ENCODE assay signal across 30 cellular contexts in genomic region chr7:134167250-134167649, GRCh38. TPM values are rescaled to one million over a fixed set of nuclear protein-coding genes. Genes with fewer than 3 reads are reported as not detected.
"Had no signal": no experiment of that assay in that cellular context is flagged by ENCODE, and none has a peak within 500 bp of the region (broad histone marks: within the 10 kb centered on the region; RNA-seq: fewer than 3 reads in every experiment).

No MANE protein-coding gene starts in this region.

- H3K36me3 ChIP-seq: ascending aorta, breast epithelium had no signal

- ATAC-seq: activated naive CD4-positive, alpha-beta T cell treated with anti-CD3 and anti-CD28 coated beads, Interleukin-2, amount 50 U/mL, for 72 hours; activated T-cell treated with anti-CD3 and anti-CD28 coated beads, Interleukin-2, amount 50 U/mL, for 72 hours; esophagus mucosa; WTC11 had no signal

- H3K27me3 Mint-ChIP-seq: activated CD4-positive, alpha-beta T cell treated with anti-CD3 and anti-CD28 coated beads, Interleukin-2, amount 10 ng/mL, durations not matched to agents 7 days and 5 days; activated naive CD4-positive, alpha-beta T cell treated with anti-CD3 and anti-CD28 coated beads, Interleukin-2, amount 10 ng/mL, durations not matched to agents 7 days and 5 days; activated T-cell treated with anti-CD3 and anti-CD28 coated beads, Interleukin-2, amount 50 U/mL, for 24 hours had no signal

- H3K9me3 ChIP-seq: ascending aorta, breast epithelium had no signal

- H3K4me3 ChIP-seq: ascending aorta, breast epithelium, coronary artery, dorsolateral prefrontal cortex had no signal

- H3K27ac Mint-ChIP-seq: activated CD4-positive, alpha-beta memory T cell treated with anti-CD3 and anti-CD28 coated beads, Interleukin-2, amount 10 ng/mL, durations not matched to agents 7 days and 5 days; activated CD4-positive, alpha-beta T cell treated with anti-CD3 and anti-CD28 coated beads, Interleukin-2, amount 10 ng/mL, durations not matched to agents 7 days and 5 days; activated naive CD4-positive, alpha-beta T cell treated with anti-CD3 and anti-CD28 coated beads, Interleukin-2, amount 10 ng/mL, durations not matched to agents 7 days and 5 days; activated naive CD4-positive, alpha-beta T cell treated with anti-CD3 and anti-CD28 coated beads, Interleukin-2, amount 50 U/mL, for 72 hours; activated naive CD8-positive, alpha-beta T cell treated with anti-CD3 and anti-CD28 coated beads, Interleukin-2, amount 10 ng/mL, durations not matched to agents 7 days and 5 days; activated T-cell treated with anti-CD3 and anti-CD28 coated beads, Interleukin-2, amount 50 U/mL, for 24 hours; activated T-cell treated with anti-CD3 and anti-CD28 coated beads, Interleukin-2, amount 50 U/mL, for 72 hours; brain; dendritic cell treated with granulocyte-macrophage colony-stimulating factor and Interleukin-4, amounts not matched to agents 40 ng/mL and 50 ng/mL, for 4 days; endodermal cell; WTC11 had no signal

- H3K4me1 Mint-ChIP-seq: activated CD4-positive, alpha-beta memory T cell treated with anti-CD3 and anti-CD28 coated beads, Interleukin-2, amount 10 ng/mL, durations not matched to agents 7 days and 5 days; activated CD4-positive, alpha-beta T cell treated with anti-CD3 and anti-CD28 coated beads, Interleukin-2, amount 10 ng/mL, durations not matched to agents 7 days and 5 days; activated naive CD4-positive, alpha-beta T cell treated with anti-CD3 and anti-CD28 coated beads, Interleukin-2, amount 10 ng/mL, durations not matched to agents 7 days and 5 days; activated naive CD8-positive, alpha-beta T cell treated with anti-CD3 and anti-CD28 coated beads, Interleukin-2, amount 10 ng/mL, durations not matched to agents 7 days and 5 days; brain; central memory CD8-positive, alpha-beta T cell; endodermal cell; WTC11 had no signal

- H3K27ac ChIP-seq: ascending aorta, breast epithelium, coronary artery, dorsolateral prefrontal cortex, VCaP had no signal

- H3K4me3 Mint-ChIP-seq: activated CD4-positive, alpha-beta memory T cell treated with anti-CD3 and anti-CD28 coated beads, Interleukin-2, amount 10 ng/mL, durations not matched to agents 7 days and 5 days; activated CD4-positive, alpha-beta T cell treated with anti-CD3 and anti-CD28 coated beads, Interleukin-2, amount 10 ng/mL, durations not matched to agents 7 days and 5 days; activated naive CD4-positive, alpha-beta T cell treated with anti-CD3 and anti-CD28 coated beads, Interleukin-2, amount 10 ng/mL, durations not matched to agents 7 days and 5 days; activated naive CD8-positive, alpha-beta T cell treated with anti-CD3 and anti-CD28 coated beads, Interleukin-2, amount 10 ng/mL, durations not matched to agents 7 days and 5 days; activated T-cell treated with anti-CD3 and anti-CD28 coated beads, Interleukin-2, amount 50 U/mL, for 24 hours; activated T-cell treated with anti-CD3 and anti-CD28 coated beads, Interleukin-2, amount 50 U/mL, for 72 hours; brain; central memory CD8-positive, alpha-beta T cell; dendritic cell treated with granulocyte-macrophage colony-stimulating factor and Interleukin-4, amounts not matched to agents 40 ng/mL and 50 ng/mL, for 4 days; endodermal cell; WTC11 had no signal

- H3K27me3 ChIP-seq: ascending aorta, breast epithelium, dorsolateral prefrontal cortex had no signal

- H3K9me3 Mint-ChIP-seq: activated CD4-positive, alpha-beta memory T cell treated with anti-CD3 and anti-CD28 coated beads, Interleukin-2, amount 10 ng/mL, durations not matched to agents 7 days and 5 days; activated CD4-positive, alpha-beta T cell treated with anti-CD3 and anti-CD28 coated beads, Interleukin-2, amount 10 ng/mL, durations not matched to agents 7 days and 5 days; activated naive CD4-positive, alpha-beta T cell treated with anti-CD3 and anti-CD28 coated beads, Interleukin-2, amount 10 ng/mL, durations not matched to agents 7 days and 5 days; activated naive CD4-positive, alpha-beta T cell treated with anti-CD3 and anti-CD28 coated beads, Interleukin-2, amount 50 U/mL, for 72 hours; activated naive CD8-positive, alpha-beta T cell treated with anti-CD3 and anti-CD28 coated beads, Interleukin-2, amount 10 ng/mL, durations not matched to agents 7 days and 5 days; activated T-cell treated with anti-CD3 and anti-CD28 coated beads, Interleukin-2, amount 50 U/mL, for 24 hours; activated T-cell treated with anti-CD3 and anti-CD28 coated beads, Interleukin-2, amount 50 U/mL, for 72 hours; brain; central memory CD8-positive, alpha-beta T cell; dendritic cell treated with granulocyte-macrophage colony-stimulating factor and Interleukin-4, amounts not matched to agents 40 ng/mL and 50 ng/mL, for 4 days; endodermal cell had no signal

- H3K36me3 Mint-ChIP-seq: activated naive CD4-positive, alpha-beta T cell treated with anti-CD3 and anti-CD28 coated beads, Interleukin-2, amount 10 ng/mL, durations not matched to agents 7 days and 5 days; activated naive CD4-positive, alpha-beta T cell treated with anti-CD3 and anti-CD28 coated beads, Interleukin-2, amount 50 U/mL, for 72 hours; activated naive CD8-positive, alpha-beta T cell treated with anti-CD3 and anti-CD28 coated beads, Interleukin-2, amount 10 ng/mL, durations not matched to agents 7 days and 5 days; brain had no signal

- DNase-seq: activated CD4-positive, alpha-beta memory T cell treated with anti-CD3 and anti-CD28 coated beads, Interleukin-2, amount 10 ng/mL, durations not matched to agents 7 days and 5 days; activated CD4-positive, alpha-beta T cell treated with anti-CD3 and anti-CD28 coated beads for 1 hour; activated CD4-positive, alpha-beta T cell treated with anti-CD3 and anti-CD28 coated beads for 4 hours; activated CD4-positive, alpha-beta T cell treated with anti-CD3 and anti-CD28 coated beads, Interleukin-2, amount 10 ng/mL, durations not matched to agents 7 days and 5 days; activated CD4-positive, alpha-beta T cell treated with anti-CD3 and anti-CD28 coated beads, Interleukin-2, amount 50 U/mL, for 4 hours; activated CD8-positive, alpha-beta memory T cell treated with anti-CD3 and anti-CD28 coated beads, Interleukin-2, amount 50 U/mL, for 48 hours; activated gamma-delta T cell; activated naive CD4-positive, alpha-beta T cell; activated naive CD4-positive, alpha-beta T cell treated with anti-CD3 and anti-CD28 coated beads, Interleukin-2, amount 10 ng/mL, durations not matched to agents 7 days and 5 days; activated naive CD8-positive, alpha-beta T cell treated with anti-CD3 and anti-CD28 coated beads, Interleukin-2, amount 10 ng/mL, durations not matched to agents 7 days and 5 days; activated T-cell treated with anti-CD3 and anti-CD28 coated beads for 4 hours; activated T-cell treated with anti-CD3 and anti-CD28 coated beads, Interleukin-2, amount 50 U/mL, for 24 hours; activated T-cell treated with anti-CD3 and anti-CD28 coated beads, Interleukin-2, amount 50 U/mL, for 72 hours; dorsolateral prefrontal cortex; effector memory CD4-positive, alpha-beta T cell; endodermal cell; head of caudate nucleus; T-helper 2 cell had no signal

- H3K4me1 ChIP-seq: ascending aorta, breast epithelium had no signal

- FAIRE-seq: frontal cortex, TTC549 had no signal

RNA-seq across cellular contexts. Expression of gene LRGUK, which starts 40.1 kb away (rescaled TPM):
- total RNA-seq: ascending aorta had no signal
